Comparison of ENCODE assay signal across 9 cellular contexts in genomic region chrX:48531359-48531954, GRCh38. TPM values are rescaled to one million over a fixed set of nuclear protein-coding genes. Genes with fewer than 3 reads are reported as not detected.
DNase-seq lines count a peak whose midpoint lies in the region; ATAC-seq and TF ChIP-seq lines count a peak whose summit lies in the region.
"Had no signal": no experiment of that assay in that cellular context is flagged by ENCODE, and none has a peak within 500 bp of the region (broad histone marks: within the 10 kb centered on the region; RNA-seq: fewer than 3 reads in every experiment).

No MANE protein-coding gene starts in this region.

- H3K27ac ChIP-seq in HEK293 (ENCODE audit: extremely low read depth, low read depth, low read length) (no peak overlapping the region), skin epidermis (peak overlapping the region in 20 of 21 experiments; percentile 28 to 88 (median 73)), A673 (ENCODE audit: low read depth, low read length, poor library complexity, severe bottlenecking) (no peak overlapping the region)

- no peaks in the 10 kb centered on the region for H3K9me3 Mint-ChIP-seq in T-helper 1 cell treated with Interleukin-12 subunit alpha and Interleukin-12 subunit beta and Interleukin-4 antibody, amounts not matched to agents 30 μg/mL and 1 μg/mL, for 36 hours

- H3K4me1 Mint-ChIP-seq in T-helper 1 cell treated with Interleukin-12 subunit alpha and Interleukin-12 subunit beta and Interleukin-4 antibody, amounts not matched to agents 30 μg/mL and 1 μg/mL, for 36 hours (ENCODE audit: low read depth): peaks cover 20% of the 10 kb centered on the region

- peak; percentile 91 for DNase-seq in fibroblast of mammary gland (ENCODE audit: low read depth)
- DNase-seq in SK-N-DZ (ENCODE audit: low spot score): no peak
- no peak for DNase-seq in A673 (ENCODE audit: low spot score)
- DNase-seq: kidney glomerular epithelial cell had no signal

- H3K4me3 ChIP-seq in HEK293 (ENCODE audit: low read depth, low read length) (no peak overlapping the region), fibroblast of mammary gland (ENCODE audit: control insufficient read depth, low read depth, low read length) (no peak overlapping the region), skin epidermis (no peak overlapping the region), A673 (ENCODE audit: low read depth, low read length, poor library complexity, severe bottlenecking) (no peak overlapping the region)

- H3K9me3 ChIP-seq in HEK293 (ENCODE audit: control insufficient read depth, insufficient read depth, low read depth, low read length) (no peaks in the 10 kb centered on the region), A673 (ENCODE audit: low read depth, low read length, poor library complexity, severe bottlenecking) (no peaks in the 10 kb centered on the region)

- H3K4me1 ChIP-seq in HEK293 (ENCODE audit: control insufficient read depth, insufficient read depth, low read length) (no peaks in the 10 kb centered on the region), A673 (ENCODE audit: insufficient read depth, low read length, poor library complexity, severe bottlenecking) (no peaks in the 10 kb centered on the region)

- POLR2A ChIA-PET in HEK293 (lab: Yijun Ruan, JAX): interaction anchor here (2.0 kb wide), 1 partner anchor 10 kb away, joined by 8 read pairs; the partner anchor contains the start of gene EBP
- POLR2A ChIA-PET in A673 (lab: Charles Lee; ENCODE audit: low non-redundant PET): no interaction called here

- H3K36me3 Mint-ChIP-seq in T-helper 1 cell treated with Interleukin-12 subunit alpha and Interleukin-12 subunit beta and Interleukin-4 antibody, amounts not matched to agents 30 μg/mL and 1 μg/mL, for 36 hours (ENCODE audit: low read depth): peaks cover 24% of the 10 kb centered on the region

- peak overlapping the region; percentile 29 for H3K4me3 Mint-ChIP-seq in T-helper 1 cell treated with Interleukin-12 subunit alpha and Interleukin-12 subunit beta and Interleukin-4 antibody, amounts not matched to agents 30 μg/mL and 1 μg/mL, for 36 hours

- TF ChIP-seq POLR2A in GM18505 (IDR thresholded peaks at IDR 0.05; ENCODE audit: borderline replicate concordance, extremely low read depth, insufficient read depth, insufficient read length): no peak

- no peaks in the 10 kb centered on the region for H3K27me3 Mint-ChIP-seq in T-helper 1 cell treated with Interleukin-12 subunit alpha and Interleukin-12 subunit beta and Interleukin-4 antibody, amounts not matched to agents 30 μg/mL and 1 μg/mL, for 36 hours (ENCODE audit: low read depth)

- intact Hi-C loops in A673 (cut with micrococcal nuclease; ENCODE audit: unreplicated experiment): no loop called here

- TF ChIP-seq CTCF in HEK293 (tag by site-specific recombination; IDR thresholded peaks at IDR 0.05) (no peak), fibroblast of mammary gland (conservative IDR thresholded peaks at IDR 0.05; ENCODE audit: control insufficient read depth, insufficient read depth, low read depth, low read length) (no peak), A673 (conservative IDR thresholded peaks at IDR 0.05; ENCODE audit: low read depth, low read length) (no peak)

- peak overlapping the region; percentile 93 for H3K27ac Mint-ChIP-seq in T-helper 1 cell treated with Interleukin-12 subunit alpha and Interleukin-12 subunit beta and Interleukin-4 antibody, amounts not matched to agents 30 μg/mL and 1 μg/mL, for 36 hours

- H3K36me3 ChIP-seq in HEK293 (ENCODE audit: control insufficient read depth in 2 of 2, insufficient read depth in 1 of 2, low read length in 2 of 2): peaks cover 6 to 27% of the 10 kb centered on the region in 2 experiments; a peak in 2 of 3 replicates
- peaks cover 16% of the 10 kb centered on the region for H3K36me3 ChIP-seq in A673 (ENCODE audit: insufficient read depth, low read length, poor library complexity, severe bottlenecking)

- ATAC-seq in GM18505 (IDR thresholded peaks at IDR 0.05; ENCODE audit: unreplicated experiment) (no peak), GM18502 (IDR thresholded peaks at IDR 0.05; ENCODE audit: poor library complexity, unreplicated experiment) (no peak)

- H3K27me3 ChIP-seq in A673 (replicated peaks; ENCODE audit: insufficient read depth, low read depth, low read length, poor library complexity): no peaks in the 10 kb centered on the region

- no TSS peak for BruUV-seq in A673 (replicated peaks; lab: Mats Ljungman, UMichigan)

- CTCF ChIA-PET in HEK293 (lab: Yijun Ruan, JAX) (no interaction called here), A673 (lab: Charles Lee) (no interaction called here)

TF ChIP-seq in HEK293, 187 proteins besides CTCF, POLR2A, EP300 and RAD21:
- TF ChIP-seq KLF1 (tag by site-specific recombination; IDR thresholded peaks at IDR 0.05) (peak; percentile 63; the same call in 1 of the 2 replicates), PRDM10 (tag by site-specific recombination; IDR thresholded peaks at IDR 0.05) (peak; percentile 79), RBAK (tag by site-specific recombination; IDR thresholded peaks at IDR 0.05) (no peak), ZNF692 (tag by site-specific recombination; IDR thresholded peaks at IDR 0.05) (0 out of 2 replicates have a peak, but pooled peaks have one; percentile 16), PRDM1 (tag by site-specific recombination; IDR thresholded peaks at IDR 0.05) (0 out of 2 replicates have a peak, but pooled peaks have one; percentile 22), ZBTB17 (tag by site-specific recombination; IDR thresholded peaks at IDR 0.05) (peak; percentile 57), ZNF571 (tag by site-specific recombination; IDR thresholded peaks at IDR 0.05) (no peak)

RNA-seq across cellular contexts. Expression of gene TBC1D25, which starts 8.1 kb away (rescaled TPM):
- 3.7 and 5.4 TPM in 2 replicates for polyA plus RNA-seq in SK-N-DZ (2014; cell fraction: cytosol; rRNA removed)
- polyA plus RNA-seq in SK-N-DZ (2014; cell fraction: nucleus; rRNA removed): 2.6 and 6.5 TPM in 2 replicates
- total RNA-seq in A673 (2021): 10.8 and 15.0 TPM in 2 replicates

RNA-seq across cellular contexts. Expression of gene EBP, which starts 9.8 kb away (rescaled TPM):
- 130 and 153 TPM in 2 replicates for polyA plus RNA-seq in SK-N-DZ (2014; cell fraction: cytosol; rRNA removed)
- polyA plus RNA-seq in SK-N-DZ (2014; cell fraction: nucleus; rRNA removed): 86.0 and 122 TPM in 2 replicates
- total RNA-seq in A673 (2021): 152 and 155 TPM in 2 replicates

RNA-seq across cellular contexts. Expression of gene PORCN, which starts 22.7 kb away (rescaled TPM):
- 9.7 and 12.9 TPM in 2 replicates for polyA plus RNA-seq in SK-N-DZ (2014; cell fraction: cytosol; rRNA removed)
- polyA plus RNA-seq in SK-N-DZ (2014; cell fraction: nucleus; rRNA removed): 18.7 and 28.0 TPM in 2 replicates
- 10.3 and 11.9 TPM in 2 replicates for total RNA-seq in A673 (2021)

RNA-seq across cellular contexts. Expression of gene RBM3, which starts 42.8 kb away (rescaled TPM):
- polyA plus RNA-seq in SK-N-DZ (2014; cell fraction: cytosol; rRNA removed): 166 and 218 TPM in 2 replicates
- 119 and 159 TPM in 2 replicates for polyA plus RNA-seq in SK-N-DZ (2014; cell fraction: nucleus; rRNA removed)
- total RNA-seq in A673 (2021): 259 and 260 TPM in 2 replicates

RNA-seq across cellular contexts. Expression of gene FTSJ1, which starts 55.5 kb away (rescaled TPM):
- polyA plus RNA-seq in SK-N-DZ (2014; cell fraction: cytosol; rRNA removed): 68.3 and 117 TPM in 2 replicates
- polyA plus RNA-seq in SK-N-DZ (2014; cell fraction: nucleus; rRNA removed): 136 and 161 TPM in 2 replicates
- 58.3 and 61.3 TPM in 2 replicates for total RNA-seq in A673 (2021)

Comparison
In these comparisons a context has a peak if more than half of its experiments do, and no peak if none do; other contexts are left out.
1. H3K27ac ChIP-seq: peak in skin epidermis (20 of 21); none in HEK293 (single experiment) and A673 (single experiment).